Comparison of ENCODE assay signal across 8 cellular contexts in the genomic region with DNA sequence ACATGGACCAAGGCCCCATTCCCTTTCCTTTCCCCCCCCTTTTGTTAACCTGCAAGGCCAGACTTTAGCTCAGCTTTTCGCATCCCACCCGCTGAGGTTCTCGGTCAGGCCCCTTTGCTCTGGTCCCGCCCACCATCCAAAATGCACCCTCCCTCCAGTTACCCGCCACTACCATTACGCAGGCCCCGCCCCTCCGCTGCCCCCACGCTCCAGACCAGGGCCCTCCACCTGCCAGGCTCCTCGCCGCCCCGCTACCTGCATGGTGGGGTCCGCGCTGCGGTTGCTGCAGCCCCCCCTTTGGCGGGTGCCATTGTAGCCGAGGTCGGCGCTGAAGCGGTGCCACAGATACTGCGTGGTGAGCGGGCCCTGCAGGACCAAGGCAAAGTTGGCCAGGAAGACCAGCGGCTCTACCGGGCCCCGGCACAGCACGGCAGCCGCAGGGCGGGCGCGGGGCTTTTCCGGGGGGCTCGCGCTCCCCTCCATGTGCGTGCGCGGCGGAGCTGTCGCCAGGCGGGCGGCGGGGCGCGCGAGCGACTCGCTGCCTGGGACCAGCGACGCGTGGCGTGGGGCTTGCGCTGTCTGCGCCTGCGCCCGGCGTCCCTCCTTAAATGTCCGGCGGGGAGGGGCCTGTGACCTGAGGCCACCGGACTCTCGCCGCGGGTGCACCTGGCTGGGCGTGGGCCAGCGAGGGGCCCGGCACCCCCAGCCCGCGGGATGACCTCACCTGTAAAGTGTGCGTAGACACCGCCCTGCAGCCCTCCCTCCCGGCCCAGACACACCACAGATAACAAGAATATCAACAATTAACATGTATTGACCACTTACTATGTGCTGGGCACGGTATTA. TPM values are rescaled to one million over a fixed set of nuclear protein-coding genes. Genes with fewer than 3 reads are reported as not detected.
A peak's percentile ranks its signal among the peaks of the same experiment; 100 is the strongest.
DNase-seq lines count a peak whose midpoint lies in the region; ATAC-seq lines count a peak whose summit lies in the region.

A gene (minus strand): TSS at position 581 of the 846 bp plus-strand sequence. CDS start 98 bp downstream, at position 483.

- peak within 1 kb of the TSS; percentile 64 to 84 for H3K4me3 ChIP-seq in mesenchymal stem cell (ENCODE audit: insufficient read depth in 1 of 2, low read depth in 1 of 2, low read length in 2 of 2)

- peaks cover 18% of the 10 kb centered on the region for H3K4me1 ChIP-seq in mesenchymal stem cell (ENCODE audit: control insufficient read depth, insufficient read depth, low read depth, low read length)

- DNase-seq in DMS 273 (lab: John Stamatoyannopoulos, UW; ENCODE audit: unreplicated experiment) = peak; percentile 87
- peak; percentile 27 for DNase-seq in GOT3 (lab: John Stamatoyannopoulos, UW)
- peak; percentile 27 to 33 for DNase-seq in NCI-H1930 (lab: John Stamatoyannopoulos, UW)
- DNase-seq in activated CD4-positive, alpha-beta T cell treated with anti-CD3 and anti-CD28 coated beads, Interleukin-2, amount 10 ng/mL, durations not matched to agents 7 days and 5 days = peak; percentile 34
- peak in 2 of 3 experiments; percentile 11 to 13 for DNase-seq in effector memory CD8-positive, alpha-beta T cell
- peak; percentile 22 for DNase-seq in mesenchymal stem cell
- peak; percentile 55 to 58 for DNase-seq in stimulated activated CD8-positive, alpha-beta memory T cell treated with anti-CD3 and anti-CD28 coated beads, Interleukin-15, amount 100 ng/mL, for 48 hours (ENCODE audit: low read depth in 2 of 2)
- DNase-seq in SKM-1 (lab: John Stamatoyannopoulos, UW; ENCODE audit: unreplicated experiment) = no peak

- no peak within 1 kb of the TSS for H3K14ac ChIP-seq in mesenchymal stem cell (ENCODE audit: low read length in 2 of 2)

- H3K27me3 Mint-ChIP-seq in activated CD4-positive, alpha-beta T cell treated with anti-CD3 and anti-CD28 coated beads, Interleukin-2, amount 10 ng/mL, durations not matched to agents 7 days and 5 days = peaks cover 17% of the 10 kb centered on the region
- H3K27me3 Mint-ChIP-seq in effector memory CD8-positive, alpha-beta T cell = peaks cover 17 to 20% of the 10 kb centered on the region in 2 donors

- peak; percentile 66 for ATAC-seq in effector memory CD8-positive, alpha-beta T cell (replicated peaks)

- 1% methylated on average over 63 of the region's 70 CpGs for WGBS in mesenchymal stem cell

- no peak within 1 kb of the TSS for H2BK15ac ChIP-seq in mesenchymal stem cell (ENCODE audit: low read depth, poor library complexity, severe bottlenecking)

- H3K4me1 Mint-ChIP-seq in activated CD4-positive, alpha-beta T cell treated with anti-CD3 and anti-CD28 coated beads, Interleukin-2, amount 10 ng/mL, durations not matched to agents 7 days and 5 days = peaks cover 10% of the 10 kb centered on the region
- peaks cover 0 to 9% of the 10 kb centered on the region in 2 donors for H3K4me1 Mint-ChIP-seq in effector memory CD8-positive, alpha-beta T cell (ENCODE audit: low read depth in 2 of 2)

- peak within 1 kb of the TSS in 1 of 2 experiments; percentile 20 for H3K4ac ChIP-seq in mesenchymal stem cell (ENCODE audit: low read depth in 1 of 2, low read length in 2 of 2)

- H3K27ac ChIP-seq in mesenchymal stem cell (ENCODE audit: low read length, poor library complexity, severe bottlenecking) = no peak within 1 kb of the TSS

- no peak within 1 kb of the TSS for H2BK12ac ChIP-seq in mesenchymal stem cell (ENCODE audit: low read length in 2 of 2)

- H3K36me3 ChIP-seq in mesenchymal stem cell (ENCODE audit: control insufficient read depth in 1 of 2, insufficient read depth in 2 of 2, low read depth in 1 of 2, low read length in 2 of 2) = peaks cover 6 to 26% of the 10 kb centered on the region in 2 experiments

- H3K9ac ChIP-seq in mesenchymal stem cell (ENCODE audit: low read length) = peak within 1 kb of the TSS; percentile 88

- H3K27ac Mint-ChIP-seq in activated CD4-positive, alpha-beta T cell treated with anti-CD3 and anti-CD28 coated beads, Interleukin-2, amount 10 ng/mL, durations not matched to agents 7 days and 5 days = peak within 1 kb of the TSS; percentile 20
- peak within 1 kb of the TSS in 1 of 2 donors; percentile 72 for H3K27ac Mint-ChIP-seq in effector memory CD8-positive, alpha-beta T cell

- no peak within 1 kb of the TSS for H2BK120ac ChIP-seq in mesenchymal stem cell (ENCODE audit: low read depth, low read length)

- H3K9me3 Mint-ChIP-seq in activated CD4-positive, alpha-beta T cell treated with anti-CD3 and anti-CD28 coated beads, Interleukin-2, amount 10 ng/mL, durations not matched to agents 7 days and 5 days = no peaks in the 10 kb centered on the region
- no peaks in the 10 kb centered on the region for H3K9me3 Mint-ChIP-seq in effector memory CD8-positive, alpha-beta T cell

- H3K79me1 ChIP-seq in mesenchymal stem cell (replicated peaks; ENCODE audit: low read length, poor library complexity, severe bottlenecking) = no peaks in the 10 kb centered on the region

- POLR2A ChIA-PET in activated CD4-positive, alpha-beta T cell treated with anti-CD3 and anti-CD28 coated beads, Interleukin-2, amount 10 ng/mL, durations not matched to agents 7 days and 5 days (lab: Charles Lee) = interaction anchor here (0.6 kb wide), 1 partner anchor 141 kb away, joined by 3 read pairs; no protein-coding TSS in a partner anchor

- no peaks in the 10 kb centered on the region for H3K36me3 Mint-ChIP-seq in activated CD4-positive, alpha-beta T cell treated with anti-CD3 and anti-CD28 coated beads, Interleukin-2, amount 10 ng/mL, durations not matched to agents 7 days and 5 days (ENCODE audit: low read depth)
- H3K36me3 Mint-ChIP-seq in effector memory CD8-positive, alpha-beta T cell (ENCODE audit: insufficient read depth) = peaks cover 3% of the 10 kb centered on the region

- peaks cover 8 to 11% of the 10 kb centered on the region in 2 experiments for H3K27me3 ChIP-seq in mesenchymal stem cell (ENCODE audit: control insufficient read depth in 1 of 2, insufficient read depth in 1 of 2, low read length in 2 of 2)

- H2BK5ac ChIP-seq in mesenchymal stem cell (ENCODE audit: low read depth, low read length, poor library complexity, severe bottlenecking) = no peak within 1 kb of the TSS

- H2AK5ac ChIP-seq in mesenchymal stem cell (ENCODE audit: low read length, severe bottlenecking) = no peak within 1 kb of the TSS

- peak within 1 kb of the TSS in 1 of 2 experiments; percentile 71 for H3K18ac ChIP-seq in mesenchymal stem cell (ENCODE audit: low read depth in 1 of 2, low read length in 2 of 2)

- H3K23ac ChIP-seq in mesenchymal stem cell (ENCODE audit: low read length in 2 of 2) = peak within 1 kb of the TSS in 1 of 2 experiments; percentile 23

- H4K8ac ChIP-seq in mesenchymal stem cell (ENCODE audit: low read length) = peak within 1 kb of the TSS; percentile 10

- peak within 1 kb of the TSS; percentile 86 for H3K4me2 ChIP-seq in mesenchymal stem cell (ENCODE audit: low read length, poor library complexity, severe bottlenecking)

- peak within 1 kb of the TSS; percentile 66 for H3K4me3 Mint-ChIP-seq in activated CD4-positive, alpha-beta T cell treated with anti-CD3 and anti-CD28 coated beads, Interleukin-2, amount 10 ng/mL, durations not matched to agents 7 days and 5 days
- H3K4me3 Mint-ChIP-seq in effector memory CD8-positive, alpha-beta T cell = peak within 1 kb of the TSS; percentile 73 to 74

- CTCF ChIA-PET in activated CD4-positive, alpha-beta T cell treated with anti-CD3 and anti-CD28 coated beads, Interleukin-2, amount 10 ng/mL, durations not matched to agents 7 days and 5 days (lab: Charles Lee) = interaction anchor here (1.4 to 3.2 kb wide), 2 partner anchors 10 to 11 kb away, joined by 5 to 13 read pairs; no protein-coding TSS in a partner anchor

- H3K9me3 ChIP-seq in mesenchymal stem cell (ENCODE audit: control insufficient read depth, low read length) = no peaks in the 10 kb centered on the region

- H2AFZ ChIP-seq in mesenchymal stem cell (ENCODE audit: low read depth, low read length) = peak within 1 kb of the TSS; percentile 47

- peak within 1 kb of the TSS; percentile 44 for H4K91ac ChIP-seq in mesenchymal stem cell (ENCODE audit: low read length)

RNA-seq across cellular contexts. Expression of the gene that starts here (rescaled TPM):
- 1 to 10 TPM in 1 of 2 experiments, under 1 TPM in 1; 0.74 to 1.5 TPM for total RNA-seq in activated CD4-positive, alpha-beta T cell treated with anti-CD3 and anti-CD28 coated beads, Interleukin-2, amount 10 ng/mL, durations not matched to agents 7 days and 5 days
- 3.4 TPM for polyA plus RNA-seq in mesenchymal stem cell (2013, experiment 1 of 2)
- 3.4 TPM for polyA plus RNA-seq in mesenchymal stem cell (2013, experiment 2 of 2)
